7 cellular contexts compared by ENCODE assay signal in the genomic region with DNA sequence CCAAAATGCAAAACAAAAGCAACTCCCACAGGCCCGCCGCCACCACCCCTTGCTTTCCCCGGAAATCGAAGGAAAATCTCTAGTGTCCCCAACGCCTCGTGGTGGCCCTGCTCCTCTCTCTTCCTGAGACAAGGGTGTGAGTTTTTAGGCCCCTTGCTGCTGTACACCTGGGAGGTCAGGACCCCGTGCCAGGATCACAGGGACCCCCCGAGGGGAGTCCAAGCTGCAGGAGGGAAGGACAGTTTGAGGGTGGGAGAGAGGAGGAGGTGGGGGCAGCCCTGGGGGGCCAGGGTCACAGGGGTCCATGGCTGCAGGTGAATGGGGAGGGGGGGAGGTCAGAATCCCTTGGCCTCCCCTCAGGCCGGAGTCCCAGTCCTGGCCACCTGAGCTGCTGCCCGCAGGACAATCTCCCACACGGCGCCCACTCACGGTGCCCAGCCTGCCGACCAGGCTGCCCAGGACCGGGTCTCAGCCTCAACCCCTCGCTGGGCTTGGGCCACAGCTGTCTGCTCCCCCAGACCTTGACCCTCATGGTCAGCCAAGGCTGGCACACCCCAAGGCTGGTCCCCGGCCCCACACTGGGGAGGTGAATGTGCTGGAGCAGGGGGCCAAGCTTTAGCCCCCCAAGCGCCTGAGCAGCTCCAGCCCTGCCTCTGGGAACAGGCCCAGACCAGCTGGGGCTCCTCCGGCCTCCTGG. TPM values are rescaled to one million over a fixed set of nuclear protein-coding genes. Genes with fewer than 3 reads are reported as not detected.
DNase-seq lines count a peak whose midpoint lies in the region; ATAC-seq, FAIRE-seq and TF ChIP-seq lines count a peak whose summit lies in the region.

No MANE protein-coding gene starts in this region.

- no peak overlapping the region for H3K4me3 Mint-ChIP-seq in WTC11

- TF ChIP-seq RAD21 in HCT116 (IDR thresholded peaks at IDR 0.05; ENCODE audit: low read depth) = no peak

- intact Hi-C loops in HCT116 (cut with micrococcal nuclease) = loop anchor here (10.0 kb wide), 1 partner anchor 492 kb away; no protein-coding TSS in a partner anchor

- no peaks in the 10 kb centered on the region for H4K20me1 ChIP-seq in HCT116 (ENCODE audit: insufficient read depth)

- no peak overlapping the region for H3K27ac ChIP-seq in HCT116 (ENCODE audit: low read depth, low read length)
- peak overlapping the region; percentile 1 to 58 for H3K27ac ChIP-seq in right atrium auricular region
- H3K27ac ChIP-seq in skeletal muscle tissue (ENCODE audit: low read depth, low read length) = peak overlapping the region; percentile 73

- H3K4me1 ChIP-seq in HCT116 (ENCODE audit: control insufficient read depth in 1 of 2, insufficient read depth in 2 of 2, low read length in 2 of 2) = peaks cover 0 to 33% of the 10 kb centered on the region in 2 experiments; a peak in 2 of 4 replicates
- peaks cover 0 to 57% of the 10 kb centered on the region in 2 donors for H3K4me1 ChIP-seq in right atrium auricular region
- H3K4me1 ChIP-seq in skeletal muscle tissue (ENCODE audit: control insufficient read depth in 3 of 3, insufficient read depth in 3 of 3, low read length in 3 of 3) = peaks cover 46 to 59% (median 55%) of the 10 kb centered on the region in 3 donors

- TF ChIP-seq POLR2A in HCT116 (IDR thresholded peaks at IDR 0.05; ENCODE audit: borderline replicate concordance, extremely low read depth, insufficient read depth, insufficient read length) = no peak

- DNase-seq in HCT116 (ENCODE audit: low read depth, low spot score) = no peak
- no peak for DNase-seq in WTC11 (ENCODE audit: low spot score)
- DNase-seq in right atrium auricular region (ENCODE audit: low spot score) = no peak
- DNase-seq in activated effector memory CD4-positive, alpha-beta T cell treated with Interleukin-2 at 50 U/mL for 16 hours = no peak
- DNase-seq in urothelium cell line (ENCODE audit: low spot score) = no peak
- no peak for DNase-seq in activated naive CD4-positive, alpha-beta T cell treated with Interleukin-2 at 50 U/mL for 16 hours

- POLR2A ChIA-PET in HCT116 (lab: Charles Lee) (no interaction called here), WTC11 (lab: Charles Lee) (interaction anchor here (1.2 kb wide), 1 partner anchor 84 kb away, joined by 7 read pairs; no protein-coding TSS in a partner anchor)

- 0 out of 4 replicates have a peak, but pooled peaks cover 0 to 3% of the 10 kb centered on the region in 2 experiments for H3K36me3 ChIP-seq in HCT116 (ENCODE audit: control insufficient read depth in 1 of 2, insufficient read depth in 2 of 2, low read length in 2 of 2)
- no peaks in the 10 kb centered on the region for H3K36me3 ChIP-seq in right atrium auricular region
- peaks cover 0 to 3% (median 0%) of the 10 kb centered on the region in 3 donors for H3K36me3 ChIP-seq in skeletal muscle tissue (ENCODE audit: control insufficient read depth in 3 of 3, insufficient read depth in 3 of 3, low read length in 3 of 3)

- H3K9ac ChIP-seq in HCT116 (ENCODE audit: low read length) (no peak overlapping the region), skeletal muscle tissue (ENCODE audit: low read depth in 1 of 3, low read length in 3 of 3) (peak overlapping the region in 2 of 3 donors; percentile 33 to 82)

- no peak overlapping the region for H3K27ac Mint-ChIP-seq in WTC11

- no peaks in the 10 kb centered on the region for H3K9me3 ChIP-seq in HCT116 (ENCODE audit: control insufficient read depth in 1 of 2, insufficient read depth in 1 of 2, low read depth in 1 of 2, low read length in 2 of 2)
- H3K9me3 ChIP-seq in right atrium auricular region = no peaks in the 10 kb centered on the region
- no peaks in the 10 kb centered on the region for H3K9me3 ChIP-seq in skeletal muscle tissue (ENCODE audit: control insufficient read depth in 3 of 3, low read length in 3 of 3)

- no peak overlapping the region for H3K4me3 ChIP-seq in HCT116 (replicated peaks in 1 of 2; ENCODE audit: low read depth in 1 of 2, low read length in 2 of 2)
- H3K4me3 ChIP-seq in right atrium auricular region = peak overlapping the region in 1 of 2 donors; percentile 31
- peak overlapping the region; percentile 52 to 63 (median 59) for H3K4me3 ChIP-seq in skeletal muscle tissue (ENCODE audit: low read length in 3 of 3)

- no peaks in the 10 kb centered on the region for H3K36me3 Mint-ChIP-seq in WTC11

- H3K9me3 Mint-ChIP-seq in WTC11 = no peaks in the 10 kb centered on the region

- H3K79me2 ChIP-seq in HCT116 (ENCODE audit: insufficient read depth, low read length) = no peaks in the 10 kb centered on the region

- H2AFZ ChIP-seq in HCT116 (ENCODE audit: low read depth, low read length, poor library complexity, severe bottlenecking) = no peak overlapping the region

- TF ChIP-seq CTCF in HCT116 (IDR thresholded peaks at IDR 0.05 in 2 of 3, conservative IDR thresholded peaks at IDR 0.05 in 1 of 3; ENCODE audit: borderline replicate concordance in 1 of 3, insufficient read depth in 1 of 3, low read depth in 2 of 3, low read length in 2 of 3) (no peak), WTC11 (IDR thresholded peaks at IDR 0.05) (no peak), right atrium auricular region (IDR thresholded peaks at IDR 0.05) (no peak)

- H3K27me3 ChIP-seq in HCT116 (ENCODE audit: insufficient read depth, low read length) (no peaks in the 10 kb centered on the region), right atrium auricular region (no peaks in the 10 kb centered on the region), skeletal muscle tissue (ENCODE audit: control insufficient read depth in 3 of 3, insufficient read depth in 3 of 3, low read length in 3 of 3) (no peaks in the 10 kb centered on the region)

- BruUV-seq in HCT116 (replicated peaks; lab: Mats Ljungman, UMichigan) = no TSS peak

- H3K4me1 Mint-ChIP-seq in WTC11 = 0 out of 2 replicates have a peak, but pooled peaks cover 5% of the 10 kb centered on the region

- CTCF ChIA-PET in HCT116 (lab: Charles Lee) = no interaction called here
- CTCF ChIA-PET in WTC11 (lab: Charles Lee) = interaction anchor here (0.8 to 2.1 kb wide), 2 partner anchors 84 to 219 kb away, joined by 4 to 8 read pairs; a partner anchor contains a TSS

- no peaks in the 10 kb centered on the region for H3K9me2 ChIP-seq in HCT116 (ENCODE audit: insufficient read depth)

- ATAC-seq in HCT116 (no peak), WTC11 (no peak)

- FAIRE-seq in urothelium cell line (lab: Jason Lieb, UNC) = no peak

- RAD21 ChIA-PET in HCT116 (lab: Charles Lee; ENCODE audit: low non-redundant PET in 1 of 2, low total read pairs in 2 of 2, uncharacterized antibody in 2 of 2, unreplicated experiment in 2 of 2) = no interaction called here

- H3K27me3 Mint-ChIP-seq in WTC11 (ENCODE audit: low read depth) = peaks cover 17% of the 10 kb centered on the region

- 0 out of 2 replicates have a peak overlapping the region, but pooled peaks have one; percentile 37 for H3K4me2 ChIP-seq in HCT116 (ENCODE audit: low read length)

TF ChIP-seq in HCT116, 20 proteins besides CTCF, POLR2A, EP300 and RAD21 (continues in another document):
- TF ChIP-seq, protein P1, sequence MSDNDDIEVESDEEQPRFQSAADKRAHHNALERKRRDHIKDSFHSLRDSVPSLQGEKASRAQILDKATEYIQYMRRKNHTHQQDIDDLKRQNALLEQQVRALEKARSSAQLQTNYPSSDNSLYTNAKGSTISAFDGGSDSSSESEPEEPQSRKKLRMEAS (IDR thresholded peaks at IDR 0.05) = no peak
- TF ChIP-seq EZH2 (IDR thresholded peaks at IDR 0.05) = no peak
- no peak for TF ChIP-seq SRF (IDR thresholded peaks at IDR 0.05; ENCODE audit: low read depth)
- TF ChIP-seq EGR1 (IDR thresholded peaks at IDR 0.05; ENCODE audit: low read depth) = no peak
- TF ChIP-seq FOSL1 (IDR thresholded peaks at IDR 0.05; ENCODE audit: low read depth) = no peak
- TF ChIP-seq YY1 (IDR thresholded peaks at IDR 0.05; ENCODE audit: extremely low read depth, insufficient replicate concordance, low read depth, low read length) = no peak
- TF ChIP-seq POLR2AphosphoS5 (IDR thresholded peaks at IDR 0.05; ENCODE audit: low read depth, low read length) = no peak
- no peak for TF ChIP-seq SIN3A (IDR thresholded peaks at IDR 0.05; ENCODE audit: low read depth)
- TF ChIP-seq ZNF274 (IDR thresholded peaks at IDR 0.05; ENCODE audit: low read depth, low read length) = no peak
- TF ChIP-seq TCF7L2 (IDR thresholded peaks at IDR 0.05; ENCODE audit: borderline replicate concordance, extremely low read depth, insufficient read depth, insufficient read length) = no peak
- no peak for TF ChIP-seq CBX3 (IDR thresholded peaks at IDR 0.05; ENCODE audit: low read depth)
- TF ChIP-seq SP1 (IDR thresholded peaks at IDR 0.05; ENCODE audit: low read depth) = no peak

TF ChIP-seq in WTC11, 78 proteins besides CTCF, POLR2A, EP300 and RAD21:
- TF ChIP-seq ZNF423 (CRISPR knock-in tag; IDR thresholded peaks at IDR 0.05) (0 out of 2 replicates have a peak, but pooled peaks have one; percentile 3), ZNF396 (CRISPR knock-in tag; IDR thresholded peaks at IDR 0.05; ENCODE audit: borderline replicate concordance) (no peak), JAZF1 (CRISPR knock-in tag; IDR thresholded peaks at IDR 0.05) (no peak), NR3C1 (CRISPR knock-in tag; conservative IDR thresholded peaks at IDR 0.05; ENCODE audit: low read depth) (no peak), ATF1 (CRISPR knock-in tag; IDR thresholded peaks at IDR 0.05) (no peak)

RNA-seq across cellular contexts. Expression of a gene that starts 19.9 kb away (rescaled TPM):
- total RNA-seq in HCT116 (2021; ENCODE audit: unreplicated experiment) = 3.9 TPM
- polyA plus RNA-seq in HCT116 (2012) = 3.9 and 4.3 TPM in 2 replicates
- 1.8 to 2.1 TPM (median 1.8 TPM) in 3 replicates for total RNA-seq in WTC11 (2021)
- total RNA-seq in right atrium auricular region = 10 to 100 TPM; 12.2 to 15.7 TPM
- 3.7 TPM for total RNA-seq in skeletal muscle tissue

Comparison
In these comparisons a context has a peak if more than half of its experiments do, and no peak if none do; other contexts are left out.
1. H3K4me3 ChIP-seq: peak in skeletal muscle tissue (3 of 3); none in HCT116 (0 of 2).